Comparison of ENCODE assay signal across 2 cellular contexts in the genomic region with DNA sequence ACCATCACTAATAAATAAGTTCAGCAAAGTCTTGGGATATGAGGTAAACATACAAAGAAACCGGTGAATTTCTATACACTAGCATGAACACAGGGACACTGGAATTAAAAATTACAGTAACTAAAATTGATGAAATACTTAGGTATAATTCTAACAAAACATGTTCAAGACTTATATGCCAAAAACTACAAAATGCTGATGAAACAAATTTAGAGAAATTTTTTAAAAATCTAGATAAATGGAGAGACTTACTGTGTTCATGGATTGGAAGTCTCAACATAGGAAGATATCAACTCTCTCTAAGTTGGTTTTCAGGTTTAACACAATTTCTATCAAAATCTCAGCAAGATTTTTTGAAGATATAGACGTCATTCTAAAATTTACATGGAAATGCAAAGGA.
TF ChIP-seq lines count a peak whose summit lies in the region.

No MANE protein-coding gene starts in this region.

TF ChIP-seq in A549, 52 proteins besides CTCF, POLR2A, EP300 and RAD21 (continued from another document):
- TF ChIP-seq, protein P1, sequence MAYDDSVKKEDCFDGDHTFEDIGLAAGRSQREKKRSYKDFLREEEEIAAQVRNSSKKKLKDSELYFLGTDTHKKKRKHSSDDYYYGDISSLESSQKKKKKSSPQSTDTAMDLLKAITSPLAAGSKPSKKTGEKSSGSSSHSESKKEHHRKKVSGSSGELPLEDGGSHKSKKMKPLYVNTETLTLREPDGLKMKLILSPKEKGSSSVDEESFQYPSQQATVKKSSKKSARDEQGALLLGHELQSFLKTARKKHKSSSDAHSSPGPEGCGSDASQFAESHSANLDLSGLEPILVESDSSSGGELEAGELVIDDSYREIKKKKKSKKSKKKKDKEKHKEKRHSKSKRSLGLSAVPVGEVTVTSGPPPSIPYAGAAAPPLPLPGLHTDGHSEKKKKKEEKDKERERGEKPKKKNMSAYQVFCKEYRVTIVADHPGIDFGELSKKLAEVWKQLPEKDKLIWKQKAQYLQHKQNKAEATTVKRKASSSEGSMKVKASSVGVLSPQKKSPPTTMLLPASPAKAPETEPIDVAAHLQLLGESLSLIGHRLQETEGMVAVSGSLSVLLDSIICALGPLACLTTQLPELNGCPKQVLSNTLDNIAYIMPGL (CRISPR knock-in tag; IDR thresholded peaks at IDR 0.05; ENCODE audit: borderline replicate concordance), result no peak
- TF ChIP-seq REST (IDR thresholded peaks at IDR 0.05), result no peak

TF ChIP-seq in K562, 482 proteins besides CTCF, POLR2A, EP300 and RAD21 (continued from another document):
- TF ChIP-seq, protein P2, sequence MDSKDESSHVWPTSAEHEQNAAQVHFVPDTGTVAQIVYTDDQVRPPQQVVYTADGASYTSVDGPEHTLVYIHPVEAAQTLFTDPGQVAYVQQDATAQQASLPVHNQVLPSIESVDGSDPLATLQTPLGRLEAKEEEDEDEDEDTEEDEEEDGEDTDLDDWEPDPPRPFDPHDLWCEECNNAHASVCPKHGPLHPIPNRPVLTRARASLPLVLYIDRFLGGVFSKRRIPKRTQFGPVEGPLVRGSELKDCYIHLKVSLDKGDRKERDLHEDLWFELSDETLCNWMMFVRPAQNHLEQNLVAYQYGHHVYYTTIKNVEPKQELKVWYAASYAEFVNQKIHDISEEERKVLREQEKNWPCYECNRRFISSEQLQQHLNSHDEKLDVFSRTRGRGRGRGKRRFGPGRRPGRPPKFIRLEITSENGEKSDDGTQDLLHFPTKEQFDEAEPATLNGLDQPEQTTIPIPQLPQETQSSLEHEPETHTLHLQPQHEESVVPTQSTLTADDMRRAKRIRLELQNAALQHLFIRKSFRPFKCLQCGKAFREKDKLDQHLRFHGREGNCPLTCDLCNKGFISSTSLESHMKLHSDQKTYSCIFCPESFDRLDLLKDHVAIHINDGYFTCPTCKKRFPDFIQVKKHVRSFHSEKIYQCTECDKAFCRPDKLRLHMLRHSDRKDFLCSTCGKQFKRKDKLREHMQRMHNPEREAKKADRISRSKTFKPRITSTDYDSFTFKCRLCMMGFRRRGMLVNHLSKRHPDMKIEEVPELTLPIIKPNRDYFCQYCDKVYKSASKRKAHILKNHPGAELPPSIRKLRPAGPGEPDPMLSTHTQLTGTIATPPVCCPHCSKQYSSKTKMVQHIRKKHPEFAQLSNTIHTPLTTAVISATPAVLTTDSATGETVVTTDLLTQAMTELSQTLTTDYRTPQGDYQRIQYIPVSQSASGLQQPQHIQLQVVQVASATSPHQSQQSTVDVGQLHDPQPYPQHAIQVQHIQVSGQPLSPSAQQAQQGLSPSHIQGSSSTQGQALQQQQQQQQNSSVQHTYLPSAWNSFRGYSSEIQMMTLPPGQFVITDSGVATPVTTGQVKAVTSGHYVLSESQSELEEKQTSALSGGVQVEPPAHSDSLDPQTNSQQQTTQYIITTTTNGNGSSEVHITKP (IDR thresholded peaks at IDR 0.05; ENCODE audit: partially characterized antibody), result no peak
- TF ChIP-seq MAFG (tag; conservative IDR thresholded peaks at IDR 0.05) (peak; percentile 46; the same call in 1 of the 2 replicates), TOE1 (IDR thresholded peaks at IDR 0.05; ENCODE audit: borderline replicate concordance) (no peak), TOE1 (CRISPR knock-in tag; IDR thresholded peaks at IDR 0.05; ENCODE audit: borderline replicate concordance, low read depth) (no peak), ZNF316 (IDR thresholded peaks at IDR 0.05) (peak; percentile 87)
TF ChIP-seq in K562: peak in this region for 4.
